Comparison of ENCODE assay signal across 26 cellular contexts in genomic region chr5:157457391-157457790, GRCh38. TPM values are rescaled to one million over a fixed set of nuclear protein-coding genes. Genes with fewer than 3 reads are reported as not detected.
"Had no signal": no experiment of that assay in that cellular context is flagged by ENCODE, and none has a peak within 500 bp of the region (broad histone marks: within the 10 kb centered on the region; RNA-seq: fewer than 3 reads in every experiment).

No MANE protein-coding gene starts in this region.

- ATAC-seq: activated naive CD8-positive, alpha-beta T cell treated with anti-CD3 and anti-CD28 coated beads, Interleukin-2, amount 50 U/mL, for 24 hours; body of pancreas; left ventricle myocardium superior; right cardiac atrium had no signal

- H3K27ac Mint-ChIP-seq: activated naive CD8-positive, alpha-beta T cell treated with anti-CD3 and anti-CD28 coated beads, Interleukin-2, amount 50 U/mL, for 24 hours; immature natural killer cell; mesothelial cell of epicardium; nephron progenitor cell; stimulated activated naive CD8-positive, alpha-beta T cell treated with anti-CD3 and anti-CD28 coated beads, Interleukin-15, Interleukin-2, amounts not matched to agents 100 ng/mL and 50 ng/mL, for 24 hours had no signal

- H3K4me1 ChIP-seq: parathyroid adenoma had no signal

- H3K9me3 ChIP-seq: body of pancreas, esophagus muscularis mucosa, tibial nerve had no signal

- H3K9me3 Mint-ChIP-seq: activated naive CD8-positive, alpha-beta T cell treated with anti-CD3 and anti-CD28 coated beads, Interleukin-2, amount 50 U/mL, for 24 hours; mesothelial cell of epicardium; nephron progenitor cell; stimulated activated naive CD8-positive, alpha-beta T cell treated with anti-CD3 and anti-CD28 coated beads, Interleukin-15, Interleukin-2, amounts not matched to agents 100 ng/mL and 50 ng/mL, for 24 hours had no signal

- H3K36me3 Mint-ChIP-seq: immature natural killer cell, mesothelial cell of epicardium had no signal

- H3K4me3 ChIP-seq: body of pancreas, cardiac muscle cell, esophagus muscularis mucosa, hepatocyte, tibial nerve had no signal

- H3K4me3 Mint-ChIP-seq: activated naive CD8-positive, alpha-beta T cell treated with anti-CD3 and anti-CD28 coated beads, Interleukin-2, amount 50 U/mL, for 24 hours; immature natural killer cell; mesothelial cell of epicardium; nephron progenitor cell; stimulated activated naive CD8-positive, alpha-beta T cell treated with anti-CD3 and anti-CD28 coated beads, Interleukin-15, Interleukin-2, amounts not matched to agents 100 ng/mL and 50 ng/mL, for 24 hours had no signal

- H3K27ac ChIP-seq: body of pancreas, cardiac muscle cell, esophagus muscularis mucosa, hepatocyte, parathyroid adenoma, tibial nerve, WERI-Rb-1 had no signal

- H3K36me3 ChIP-seq: cardiac muscle cell, esophagus muscularis mucosa, tibial nerve, WERI-Rb-1 had no signal

- DNase-seq: activated CD4-positive, alpha-beta T cell treated with anti-CD3 and anti-CD28 coated beads for 1 hour; activated naive CD4-positive, alpha-beta T cell treated with anti-CD3 and anti-CD28 coated beads, Interleukin-2, amount 50 U/mL, for 16 hours; activated naive CD8-positive, alpha-beta T cell treated with anti-CD3 and anti-CD28 coated beads, Interleukin-2, amount 50 U/mL, for 24 hours; anterior cingulate cortex; body of pancreas; dermis blood vessel endothelial cell; glutamatergic neuron; immature natural killer cell; kidney glomerular epithelial cell; left ventricle myocardium superior; mammary epithelial cell; nephron progenitor cell; right cardiac atrium; stimulated activated CD4-positive, alpha-beta T cell treated with anti-CD3 and anti-CD28 coated beads, Interleukin-12 subunit alpha, Interleukin-12 subunit beta, amount 100 ng/mL, for 4 hours; stimulated activated CD4-positive, alpha-beta T cell treated with anti-CD3 and anti-CD28 coated beads, Interleukin-4, amount 100 ng/mL, for 4 hours; T-helper 1 cell; WERI-Rb-1 had no signal

RNA-seq across cellular contexts. Expression of gene NIPAL4, which starts 2.6 kb away (rescaled TPM):
- total RNA-seq: body of pancreas, dermis blood vessel endothelial cell, frontal cortex, left ventricle myocardium superior, pulmonary artery endothelial cell had no signal
